Comparison of ENCODE assay signal across 22 cellular contexts in the genomic region with DNA sequence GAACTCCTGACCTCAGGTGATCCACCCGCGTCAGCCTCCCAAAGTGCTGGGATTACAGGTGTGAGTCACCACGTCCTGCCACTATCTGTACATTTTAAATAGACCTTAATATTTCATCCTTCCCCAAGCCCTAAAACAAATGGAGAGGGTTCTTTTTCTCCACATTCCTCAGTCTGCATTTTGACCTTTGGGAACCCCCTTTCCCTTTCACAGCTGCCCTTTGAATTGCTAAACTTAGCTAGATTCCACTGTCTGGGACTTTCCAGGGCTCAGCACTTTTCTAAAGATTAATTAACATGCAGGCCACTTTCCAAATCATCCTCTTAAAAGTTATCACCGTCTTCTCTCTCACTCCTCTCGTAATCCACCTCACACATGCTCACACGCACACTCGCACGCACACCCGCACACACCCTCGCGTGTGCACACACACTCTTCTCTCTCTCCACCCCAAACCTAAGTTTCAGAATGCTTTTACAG.
A peak's percentile ranks its signal among the peaks of the same experiment; 100 is the strongest.
DNase-seq lines count a peak whose midpoint lies in the region; ATAC-seq and TF ChIP-seq lines count a peak whose summit lies in the region.
"Had no signal": no experiment of that assay in that cellular context is flagged by ENCODE, and none has a peak within 500 bp of the region (broad histone marks: within the 10 kb centered on the region; RNA-seq: fewer than 3 reads in every experiment).

No MANE protein-coding gene starts in this region.

- peak overlapping the region; percentile 81 for H3K4me2 ChIP-seq in KMS-11
- H3K4me2 ChIP-seq: SK-N-SH had no signal

- H3K4me1 ChIP-seq in KMS-11 (ENCODE audit: low read depth, poor library complexity, severe bottlenecking) = peaks cover 53% of the 10 kb centered on the region
- H3K4me1 ChIP-seq in endodermal cell (ENCODE audit: control insufficient read depth, insufficient read depth, low read length) = no peaks in the 10 kb centered on the region
- H3K4me1 ChIP-seq in gastroesophageal sphincter = no peaks in the 10 kb centered on the region
- H3K4me1 ChIP-seq: sigmoid colon had no signal

- TF ChIP-seq CTCF in GM12865 (IDR thresholded peaks at IDR 0.05; ENCODE audit: insufficient read depth, low read depth, low read length, missing control alignments) (no peak), KMS-11 (conservative IDR thresholded peaks at IDR 0.05; ENCODE audit: low read depth, low read length) (no peak), endodermal cell (conservative IDR thresholded peaks at IDR 0.05) (no peak), nephron (IDR thresholded peaks at IDR 0.05; ENCODE audit: unreplicated experiment in 3 of 3) (no peak), GM13977 (IDR thresholded peaks at IDR 0.05; ENCODE audit: extremely low read depth, insufficient read depth, missing control alignments) (no peak), gastroesophageal sphincter (IDR thresholded peaks at IDR 0.05) (no peak)

- no peaks in the 10 kb centered on the region for H4K20me1 ChIP-seq in KMS-11 (ENCODE audit: insufficient read depth)

- H3K27me3 Mint-ChIP-seq in endodermal cell (ENCODE audit: insufficient read depth) = no peaks in the 10 kb centered on the region
- no peaks in the 10 kb centered on the region for H3K27me3 Mint-ChIP-seq in nephron (ENCODE audit: low read depth)

- peak overlapping the region; percentile 20; the same call in 1 of the 2 replicates for H3K9ac ChIP-seq in KMS-11
- no peak overlapping the region for H3K9ac ChIP-seq in endodermal cell (ENCODE audit: extremely low read depth, low read length, poor library complexity, severe bottlenecking)
- H3K9ac ChIP-seq: SK-N-SH had no signal

- H3K27ac ChIP-seq in KMS-11 (peak overlapping the region; percentile 67), endodermal cell (ENCODE audit: low read depth, low read length) (no peak overlapping the region), gastroesophageal sphincter (no peak overlapping the region)
- H3K27ac ChIP-seq: esophagus squamous epithelium, ovary, sigmoid colon, suprapubic skin had no signal

- H3K9me3 ChIP-seq in endodermal cell (ENCODE audit: control insufficient read depth, low read length) (no peaks in the 10 kb centered on the region), gastroesophageal sphincter (no peaks in the 10 kb centered on the region)
- H3K9me3 ChIP-seq: esophagus squamous epithelium, ovary, sigmoid colon, SK-N-SH, suprapubic skin had no signal

- TF ChIP-seq POLR2A in gastroesophageal sphincter (IDR thresholded peaks at IDR 0.05) = no peak

- H3K27ac Mint-ChIP-seq in endodermal cell (peak overlapping the region; percentile 1), nephron (peak overlapping the region; percentile 18 to 48 (median 30))
- H3K27ac Mint-ChIP-seq: activated naive CD4-positive, alpha-beta T cell treated with anti-CD3 and anti-CD28 coated beads, Interleukin-2, amount 50 U/mL, for 72 hours had no signal

- no peak for ATAC-seq in gastroesophageal sphincter
- ATAC-seq: left colon, Panc1 had no signal

- H3K27me3 ChIP-seq in KMS-11 (ENCODE audit: insufficient read depth, low read depth) (no peaks in the 10 kb centered on the region), endodermal cell (ENCODE audit: control insufficient read depth, insufficient read depth, low read length, poor library complexity, severe bottlenecking) (no peaks in the 10 kb centered on the region), gastroesophageal sphincter (no peaks in the 10 kb centered on the region)
- H3K27me3 ChIP-seq: esophagus squamous epithelium, ovary, sigmoid colon, suprapubic skin had no signal

- peak overlapping the region; percentile 41; the same call in 1 of the 2 replicates for H2AFZ ChIP-seq in KMS-11 (ENCODE audit: low read depth)

- no peaks in the 10 kb centered on the region for H3K79me2 ChIP-seq in KMS-11 (ENCODE audit: insufficient read depth, low read depth)

- H3K36me3 Mint-ChIP-seq in endodermal cell (ENCODE audit: low read depth) (no peaks in the 10 kb centered on the region), nephron (ENCODE audit: low read depth) (no peaks in the 10 kb centered on the region)
- H3K36me3 Mint-ChIP-seq: activated naive CD4-positive, alpha-beta T cell treated with anti-CD3 and anti-CD28 coated beads, Interleukin-2, amount 50 U/mL, for 72 hours had no signal

- TF ChIP-seq EP300 in gastroesophageal sphincter (IDR thresholded peaks at IDR 0.05) = no peak

- H3K9me3 Mint-ChIP-seq in endodermal cell (no peaks in the 10 kb centered on the region), nephron (no peaks in the 10 kb centered on the region)

- H3K4me3 ChIP-seq in GM12865 (ENCODE audit: low read depth, low read length) = no peak overlapping the region
- H3K4me3 ChIP-seq in KMS-11 (IDR thresholded peaks at IDR 0.05; ENCODE audit: insufficient read depth, low read depth, low read length) = no peak overlapping the region
- no peak overlapping the region for H3K4me3 ChIP-seq in endodermal cell (ENCODE audit: low read length)
- H3K4me3 ChIP-seq in gastroesophageal sphincter = no peak overlapping the region
- H3K4me3 ChIP-seq: esophagus squamous epithelium, ovary, sigmoid colon, suprapubic skin had no signal

- H3K4me3 Mint-ChIP-seq in endodermal cell (no peak overlapping the region), nephron (no peak overlapping the region)

- H3K4me1 Mint-ChIP-seq in endodermal cell (peaks cover 6% of the 10 kb centered on the region), nephron (peaks cover 32% of the 10 kb centered on the region)

- 81 to 87% methylated on average over 6 to 9 of the region's 11 CpGs for WGBS in endodermal cell (ENCODE audit: insufficient coverage in 1 of 2, insufficient read length in 1 of 2), 2 experiments
- 47 to 49% methylated on average over 10 to 11 of the region's 11 CpGs for WGBS in gastroesophageal sphincter (ENCODE audit: low coverage in 1 of 2), 2 donors

- no peaks in the 10 kb centered on the region for H3K36me3 ChIP-seq in KMS-11 (ENCODE audit: insufficient read depth)
- H3K36me3 ChIP-seq in endodermal cell (ENCODE audit: control insufficient read depth, insufficient read depth, low read length) = no peaks in the 10 kb centered on the region
- no peaks in the 10 kb centered on the region for H3K36me3 ChIP-seq in gastroesophageal sphincter
- H3K36me3 ChIP-seq: esophagus squamous epithelium, ovary, sigmoid colon, suprapubic skin had no signal

- peak; percentile 21 for DNase-seq in GM12865 (ENCODE audit: low read depth)
- no peak for DNase-seq in endodermal cell
- no peak for DNase-seq in activated gamma-delta T cell (lab: John Stamatoyannopoulos, UW)
- no peak for DNase-seq in GM13977 (ENCODE audit: low spot score)
- no peak for DNase-seq in HCEC 1CT
- DNase-seq: esophagus squamous epithelium; head of caudate nucleus; Kasumi-1; left colon; NCI-H1436 treated with DMSO at 0.1 percent for 48 hours; NCI-H2171 treated with DMSO at 0.1 percent for 48 hours; NCI-H774; ovary; sigmoid colon; SK-N-SH; stimulated activated CD4-positive, alpha-beta T cell treated with anti-CD3 and anti-CD28 coated beads, Interleukin-2, amount 100 ng/mL, for 24 hours had no signal

- in situ Hi-C loops in GM13977 (cut with MboI; ENCODE audit: low pct_unique_long_range_greater_than_20kb, low sequenced_read_pairs, unreplicated experiment) = no loop called here
